ENCODE assay signal across 8 cellular contexts in the genomic region with DNA sequence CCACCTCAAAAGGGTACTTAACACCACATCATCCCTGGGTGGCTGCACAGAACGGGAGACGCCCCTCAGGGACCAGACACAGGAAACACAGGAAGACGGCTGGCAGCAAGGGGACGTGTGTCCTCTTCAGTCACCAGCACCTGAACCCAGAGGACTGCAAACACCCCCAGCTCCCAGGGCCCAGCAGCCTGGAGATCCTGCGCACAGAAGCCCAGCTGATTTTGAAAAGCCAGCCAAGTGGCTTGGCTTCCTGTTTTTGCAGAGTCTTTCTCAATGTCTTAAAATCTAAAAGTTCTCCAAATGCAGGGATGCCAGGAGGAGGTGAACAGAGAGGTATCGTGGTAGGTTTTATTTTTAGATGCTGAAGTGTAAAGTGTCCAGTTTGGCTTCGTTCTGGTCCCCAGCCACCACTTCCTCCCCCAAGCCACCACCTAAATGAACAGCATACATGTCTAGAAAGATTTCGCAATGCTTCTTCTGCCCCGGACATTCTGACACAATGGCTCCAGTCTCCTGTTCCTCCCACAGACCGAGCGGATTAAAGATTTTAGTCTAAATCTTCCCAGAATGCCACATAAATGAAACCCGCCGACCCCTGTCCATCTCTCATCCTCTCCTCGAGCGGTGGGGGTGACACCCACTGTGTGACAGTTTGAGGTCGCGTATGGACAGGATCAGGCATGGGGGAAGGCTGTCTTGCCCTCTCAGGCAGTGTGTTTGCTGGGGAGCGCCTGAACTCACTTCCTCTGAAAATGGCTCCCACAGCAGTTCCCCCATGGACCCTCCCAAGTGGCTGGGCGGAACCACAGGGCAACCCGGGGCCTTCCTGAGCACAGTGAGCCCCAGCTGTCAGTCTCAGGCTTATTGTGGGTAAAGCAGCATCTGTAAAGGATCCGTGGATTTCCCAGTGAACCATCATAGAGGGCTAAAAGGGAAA. TPM values are rescaled to one million over a fixed set of nuclear protein-coding genes. Genes with fewer than 3 reads are reported as not detected.
DNase-seq lines count a peak whose midpoint lies in the region; ATAC-seq and TF ChIP-seq lines count a peak whose summit lies in the region.

No MANE protein-coding gene starts in this region.

- H3K4me1 Mint-ChIP-seq in activated T-cell treated with anti-CD3 and anti-CD28 coated beads, Interleukin-2, amount 50 U/mL, for 24 hours (ENCODE audit: low read depth), result peaks cover 54% of the 10 kb centered on the region
- peaks cover 9% of the 10 kb centered on the region for H3K4me1 Mint-ChIP-seq in activated T-helper 17 cell treated with anti-CD3 and anti-CD28 coated beads, Interleukin-2, amount 50 U/mL, for 72 hours
- peaks cover 64 to 68% of the 10 kb centered on the region in 2 donors for H3K4me1 Mint-ChIP-seq in immature natural killer cell

- H3K27me3 Mint-ChIP-seq in activated T-cell treated with anti-CD3 and anti-CD28 coated beads, Interleukin-2, amount 50 U/mL, for 24 hours, result no peaks in the 10 kb centered on the region
- H3K27me3 Mint-ChIP-seq in activated T-helper 17 cell treated with anti-CD3 and anti-CD28 coated beads, Interleukin-2, amount 50 U/mL, for 72 hours, result no peaks in the 10 kb centered on the region
- peaks cover 4 to 6% (median 6%) of the 10 kb centered on the region in 3 donors for H3K27me3 Mint-ChIP-seq in immature natural killer cell (ENCODE audit: low read depth in 3 of 3)

- H3K27me3 ChIP-seq in uterus (no peaks in the 10 kb centered on the region), WERI-Rb-1 (ENCODE audit: insufficient read depth, low read depth, severe bottlenecking) (no peaks in the 10 kb centered on the region)

- DNase-seq in activated T-cell treated with anti-CD3 and anti-CD28 coated beads, Interleukin-2, amount 50 U/mL, for 24 hours, result no peak
- no peak for DNase-seq in activated T-cell treated with anti-CD3 and anti-CD28 coated beads for 4 hours
- DNase-seq in immature natural killer cell, result peak; percentile 52 to 57 (median 53)
- DNase-seq in uterus, result peak in 1 of 2 donors; percentile 47
- no peak for DNase-seq in GM13976 (ENCODE audit: low spot score)
- no peak for DNase-seq in WERI-Rb-1
- DNase-seq in GM19240 (ENCODE audit: insufficient read length, low spot score), result no peak

- H3K27ac ChIP-seq in uterus (peak overlapping the region; percentile 71 to 80), WERI-Rb-1 (no peak overlapping the region)

- H3K9me3 ChIP-seq in uterus, result no peaks in the 10 kb centered on the region
- no peaks in the 10 kb centered on the region for H3K9me3 ChIP-seq in WERI-Rb-1 (ENCODE audit: severe bottlenecking)

- ATAC-seq in activated T-helper 17 cell treated with anti-CD3 and anti-CD28 coated beads, Interleukin-2, amount 50 U/mL, for 72 hours (replicated peaks), result no peak

- no peak for TF ChIP-seq POLR2A in uterus (IDR thresholded peaks at IDR 0.05)

- no peaks in the 10 kb centered on the region for H3K9me3 Mint-ChIP-seq in activated T-cell treated with anti-CD3 and anti-CD28 coated beads, Interleukin-2, amount 50 U/mL, for 24 hours
- no peaks in the 10 kb centered on the region for H3K9me3 Mint-ChIP-seq in activated T-helper 17 cell treated with anti-CD3 and anti-CD28 coated beads, Interleukin-2, amount 50 U/mL, for 72 hours
- H3K9me3 Mint-ChIP-seq in immature natural killer cell, result no peaks in the 10 kb centered on the region

- no peaks in the 10 kb centered on the region for H3K36me3 ChIP-seq in uterus
- no peaks in the 10 kb centered on the region for H3K36me3 ChIP-seq in WERI-Rb-1

- peaks cover 0 to 14% of the 10 kb centered on the region in 2 donors for H3K4me1 ChIP-seq in uterus

- intact Hi-C loops in uterus (cut with DNase I; ENCODE audit: low total_unique reads), result no loop called here

- TF ChIP-seq CTCF in uterus (IDR thresholded peaks at IDR 0.05) (no peak), GM13976 (IDR thresholded peaks at IDR 0.05; ENCODE audit: borderline replicate concordance, control extremely low read depth, extremely low read depth, insufficient read depth, missing control alignments) (no peak), WERI-Rb-1 (IDR thresholded peaks at IDR 0.05; ENCODE audit: low read depth, low read length) (no peak)

- H3K36me3 Mint-ChIP-seq in activated T-cell treated with anti-CD3 and anti-CD28 coated beads, Interleukin-2, amount 50 U/mL, for 24 hours (ENCODE audit: low read depth), result peaks cover 10% of the 10 kb centered on the region
- no peaks in the 10 kb centered on the region for H3K36me3 Mint-ChIP-seq in activated T-helper 17 cell treated with anti-CD3 and anti-CD28 coated beads, Interleukin-2, amount 50 U/mL, for 72 hours (ENCODE audit: low read depth)
- H3K36me3 Mint-ChIP-seq in immature natural killer cell, result no peaks in the 10 kb centered on the region

- H3K4me3 Mint-ChIP-seq in activated T-cell treated with anti-CD3 and anti-CD28 coated beads, Interleukin-2, amount 50 U/mL, for 24 hours, result peak overlapping the region; percentile 44
- H3K4me3 Mint-ChIP-seq in activated T-helper 17 cell treated with anti-CD3 and anti-CD28 coated beads, Interleukin-2, amount 50 U/mL, for 72 hours, result no peak overlapping the region
- H3K4me3 Mint-ChIP-seq in immature natural killer cell, result peak overlapping the region; percentile 76 to 89 (median 81)

- in situ Hi-C loops in GM13976 (cut with MboI; ENCODE audit: low sequenced_read_pairs, unreplicated experiment), result no loop called here

- H3K27ac Mint-ChIP-seq in activated T-cell treated with anti-CD3 and anti-CD28 coated beads, Interleukin-2, amount 50 U/mL, for 24 hours, result peak overlapping the region; percentile 55
- H3K27ac Mint-ChIP-seq in activated T-helper 17 cell treated with anti-CD3 and anti-CD28 coated beads, Interleukin-2, amount 50 U/mL, for 72 hours, result peak overlapping the region; percentile 13
- H3K27ac Mint-ChIP-seq in immature natural killer cell, result peak overlapping the region; percentile 89 to 98 (median 92)

- no peak overlapping the region for H3K4me3 ChIP-seq in uterus
- no peak overlapping the region for H3K4me3 ChIP-seq in WERI-Rb-1 (ENCODE audit: low read depth, low read length)

RNA-seq across cellular contexts. Expression of a gene that starts 41.6 kb away (rescaled TPM):
- 10 to 100 TPM; 32.1 to 48.9 TPM for total RNA-seq in activated T-helper 17 cell treated with anti-CD3 and anti-CD28 coated beads, Interleukin-2, amount 50 U/mL, for 72 hours
- polyA plus RNA-seq in immature natural killer cell, result 10 to 100 TPM; 19.5 to 53.0 (median 21.7) TPM
- total RNA-seq in uterus, result 10 to 100 TPM; 19.7 to 97.7 (median 26.5) TPM

Comparison
In these comparisons a context has a peak if more than half of its experiments do, and no peak if none do; other contexts are left out.
1. DNase-seq: peak in immature natural killer cell (3 of 3); none in activated T-cell treated with anti-CD3 and anti-CD28 coated beads, Interleukin-2, amount 50 U/mL, for 24 hours (single experiment), activated T-cell treated with anti-CD3 and anti-CD28 coated beads for 4 hours (single experiment), GM13976 (single experiment), WERI-Rb-1 (single experiment) and GM19240 (single experiment).
2. H3K27ac Mint-ChIP-seq: peak in every context shown above with its lines; median percentile 92 in immature natural killer cell; 55 in activated T-cell treated with anti-CD3 and anti-CD28 coated beads, Interleukin-2, amount 50 U/mL, for 24 hours; 13 in activated T-helper 17 cell treated with anti-CD3 and anti-CD28 coated beads, Interleukin-2, amount 50 U/mL, for 72 hours.